ENCODE assay signal across 15 cellular contexts in the genomic region with DNA sequence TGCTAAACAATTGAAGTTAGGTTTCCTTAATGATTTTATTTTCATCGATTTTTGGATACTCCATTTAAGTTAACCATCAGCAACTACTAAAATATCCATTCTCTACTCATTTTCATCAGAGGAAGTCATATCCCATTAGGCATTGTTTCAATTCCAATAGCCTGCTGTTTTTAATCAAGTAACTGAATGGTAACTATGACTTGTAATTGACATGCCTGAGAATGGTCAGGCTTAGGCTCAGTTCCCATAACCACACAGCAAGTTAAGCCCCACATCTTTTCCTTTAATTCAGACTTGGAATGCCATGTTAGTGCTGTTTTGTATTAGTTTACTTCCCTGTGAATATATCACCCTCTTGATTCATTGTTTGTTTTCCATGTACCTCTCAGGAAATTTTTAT.
A peak's percentile ranks its signal among the peaks of the same experiment; 100 is the strongest.
DNase-seq lines count a peak whose midpoint lies in the region; ATAC-seq and TF ChIP-seq lines count a peak whose summit lies in the region.
"Had no signal": no experiment of that assay in that cellular context is flagged by ENCODE, and none has a peak within 500 bp of the region (broad histone marks: within the 10 kb centered on the region; RNA-seq: fewer than 3 reads in every experiment).

No MANE protein-coding gene starts in this region.

- peak; percentile 24; the same call in 1 of the 3 replicates for ATAC-seq in SK-N-SH treated with all-trans-retinoic acid at 6 μM for 48 hours
- ATAC-seq: A549 had no signal

- DNase-seq in AG10803 (ENCODE audit: low read depth) = peak; percentile 93
- DNase-seq in epidermal melanocyte (ENCODE audit: insufficient read length, low spot score) = peak; percentile 26
- peak; percentile 34 for DNase-seq in retinal pigment epithelial cell (ENCODE audit: low read depth)
- no peak for DNase-seq in T-helper 2 cell
- DNase-seq in NCI-H2107 (lab: John Stamatoyannopoulos, UW) = no peak
- DNase-seq in occipital lobe (lab: John Stamatoyannopoulos, UW) = no peak
- DNase-seq in NCI-H2171 (lab: John Stamatoyannopoulos, UW) = no peak
- DNase-seq: Caco-2; DMS153; NCI-H1105; NCI-H2081; NK-92 treated with Interleukin-12 subunit alpha and Interleukin-12 subunit beta, amount 100 ng/mL, for 24 hours; Right ventricle myocardium superior had no signal

- H3K4me3 ChIP-seq in AG10803 (ENCODE audit: low read length) (no peak overlapping the region), retinal pigment epithelial cell (ENCODE audit: low read length) (no peak overlapping the region)
- H3K4me3 ChIP-seq: A549 had no signal

- TF ChIP-seq CTCF in AG10803 (conservative IDR thresholded peaks at IDR 0.05; ENCODE audit: low read length) (no peak), retinal pigment epithelial cell (conservative IDR thresholded peaks at IDR 0.05; ENCODE audit: low read depth, low read length) (no peak)

TF ChIP-seq in SK-N-SH treated with all-trans-retinoic acid at 6 μM for 48 hours, 23 proteins besides CTCF, POLR2A, EP300 and RAD21:
- TF ChIP-seq ZFP30 (CRISPR knock-in tag; IDR thresholded peaks at IDR 0.05) (no peak), ZC3H10 (CRISPR knock-in tag; IDR thresholded peaks at IDR 0.05) (no peak), ZNF565 (CRISPR knock-in tag; conservative IDR thresholded peaks at IDR 0.05; ENCODE audit: low read depth) (no peak), TCF4 (CRISPR knock-in tag; IDR thresholded peaks at IDR 0.05; ENCODE audit: borderline replicate concordance) (no peak), ISL1 (CRISPR knock-in tag; IDR thresholded peaks at IDR 0.05) (no peak), OSR1 (CRISPR knock-in tag; IDR thresholded peaks at IDR 0.05) (no peak), RARB (CRISPR knock-in tag; IDR thresholded peaks at IDR 0.05) (no peak), ZNF8 (CRISPR knock-in tag; IDR thresholded peaks at IDR 0.05) (no peak), BACH2 (CRISPR knock-in tag; IDR thresholded peaks at IDR 0.05; ENCODE audit: borderline replicate concordance) (no peak), TOX (CRISPR knock-in tag; IDR thresholded peaks at IDR 0.05; ENCODE audit: borderline replicate concordance) (no peak), PPARA (CRISPR knock-in tag; IDR thresholded peaks at IDR 0.05; ENCODE audit: borderline replicate concordance) (no peak), GLIS3 (CRISPR knock-in tag; IDR thresholded peaks at IDR 0.05) (no peak), CSDC2 (CRISPR knock-in tag; IDR thresholded peaks at IDR 0.05) (no peak)
- TF ChIP-seq, protein P1, sequence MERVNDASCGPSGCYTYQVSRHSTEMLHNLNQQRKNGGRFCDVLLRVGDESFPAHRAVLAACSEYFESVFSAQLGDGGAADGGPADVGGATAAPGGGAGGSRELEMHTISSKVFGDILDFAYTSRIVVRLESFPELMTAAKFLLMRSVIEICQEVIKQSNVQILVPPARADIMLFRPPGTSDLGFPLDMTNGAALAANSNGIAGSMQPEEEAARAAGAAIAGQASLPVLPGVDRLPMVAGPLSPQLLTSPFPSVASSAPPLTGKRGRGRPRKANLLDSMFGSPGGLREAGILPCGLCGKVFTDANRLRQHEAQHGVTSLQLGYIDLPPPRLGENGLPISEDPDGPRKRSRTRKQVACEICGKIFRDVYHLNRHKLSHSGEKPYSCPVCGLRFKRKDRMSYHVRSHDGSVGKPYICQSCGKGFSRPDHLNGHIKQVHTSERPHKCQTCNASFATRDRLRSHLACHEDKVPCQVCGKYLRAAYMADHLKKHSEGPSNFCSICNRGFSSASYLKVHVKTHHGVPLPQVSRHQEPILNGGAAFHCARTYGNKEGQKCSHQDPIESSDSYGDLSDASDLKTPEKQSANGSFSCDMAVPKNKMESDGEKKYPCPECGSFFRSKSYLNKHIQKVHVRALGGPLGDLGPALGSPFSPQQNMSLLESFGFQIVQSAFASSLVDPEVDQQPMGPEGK (CRISPR knock-in tag; IDR thresholded peaks at IDR 0.05; ENCODE audit: borderline replicate concordance) = no peak

Comparison
In these comparisons a context has a peak if more than half of its experiments do, and no peak if none do; other contexts are left out.
1. DNase-seq: peak in AG10803 (single experiment), epidermal melanocyte (single experiment) and retinal pigment epithelial cell (single experiment); none in T-helper 2 cell (0 of 5), NCI-H2107 (single experiment), occipital lobe (single experiment) and NCI-H2171 (single experiment).